Comparison of ENCODE assay signal across 1 cellular context in the genomic region with DNA sequence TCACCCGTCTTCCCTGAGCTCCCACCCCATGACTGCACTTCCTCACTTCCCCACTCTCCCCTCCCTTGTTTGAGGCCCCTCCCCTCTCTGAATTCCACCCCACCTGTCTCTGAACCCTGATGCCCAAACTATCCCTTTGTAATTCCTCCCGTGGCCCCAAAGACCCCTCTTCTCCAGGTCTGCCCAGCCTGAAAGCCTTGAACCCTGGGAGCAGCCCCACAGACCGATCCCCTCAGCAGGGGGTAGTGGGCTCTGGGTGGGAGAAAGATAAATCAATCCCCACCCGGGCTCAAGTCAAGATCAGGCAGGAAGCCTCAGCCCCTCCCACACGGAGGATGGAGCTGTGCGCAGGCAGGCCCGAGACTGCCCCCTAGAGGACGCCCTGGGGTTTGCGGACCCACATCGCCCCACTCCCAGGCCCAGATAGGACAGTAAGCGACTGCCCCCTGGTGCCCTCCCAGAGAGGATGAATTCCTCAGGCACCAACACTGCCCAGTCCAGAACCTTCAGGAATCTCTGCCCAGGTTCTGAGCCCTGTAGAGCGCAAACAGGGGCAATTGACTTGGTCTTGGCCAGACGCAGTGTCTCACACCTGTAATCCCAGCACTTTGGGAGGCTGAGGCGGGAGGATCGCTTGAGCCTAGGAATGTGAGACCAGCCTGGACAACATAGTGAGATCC.
TF ChIP-seq lines count a peak whose summit lies in the region.

No MANE protein-coding gene starts in this region.

TF ChIP-seq in K562, 482 proteins besides CTCF, POLR2A, EP300 and RAD21 (continued from another document and continues in another):
- no peak for TF ChIP-seq LEF1 (IDR thresholded peaks at IDR 0.05)
- peak; percentile 45; the same call in 1 of the 2 replicates for TF ChIP-seq KLF6 (CRISPR knock-in tag; IDR thresholded peaks at IDR 0.05; ENCODE audit: borderline replicate concordance)
- TF ChIP-seq COPS2 (conservative IDR thresholded peaks at IDR 0.05): no peak
- TF ChIP-seq PRMT5 (CRISPR knock-in tag; IDR thresholded peaks at IDR 0.05): no peak
- no peak for TF ChIP-seq HNRNPK (IDR thresholded peaks at IDR 0.05; ENCODE audit: low read depth, low read length, poor library complexity, severe bottlenecking)
- TF ChIP-seq CHD2 (IDR thresholded peaks at IDR 0.05; ENCODE audit: low read depth, low read length): 0 out of 2 replicates have a peak, but pooled peaks have one; percentile 31
- TF ChIP-seq FOXA1 (IDR thresholded peaks at IDR 0.05; ENCODE audit: borderline replicate concordance): no peak
- TF ChIP-seq SLC30A9 (CRISPR knock-in tag; IDR thresholded peaks at IDR 0.05): no peak
- peak; percentile 66; the same call in 1 of the 2 replicates for TF ChIP-seq PHF21A (IDR thresholded peaks at IDR 0.05; ENCODE audit: borderline replicate concordance, low read depth)
- peak; percentile 58; the same call in 1 of the 2 replicates for TF ChIP-seq CREB1 (IDR thresholded peaks at IDR 0.05)
- peak; percentile 66 for TF ChIP-seq CREB1 (CRISPR knock-in tag; IDR thresholded peaks at IDR 0.05)
- TF ChIP-seq ESRRA (IDR thresholded peaks at IDR 0.05; ENCODE audit: borderline replicate concordance, low read depth): peak; percentile 76; the same call in 1 of the 2 replicates
- TF ChIP-seq ZNF57 (CRISPR knock-in tag; IDR thresholded peaks at IDR 0.05): no peak
- TF ChIP-seq SREBF2 (CRISPR knock-in tag; IDR thresholded peaks at IDR 0.05): peak; percentile 50; the same call in 1 of the 2 replicates
- no peak for TF ChIP-seq ZNF785 (CRISPR knock-in tag; IDR thresholded peaks at IDR 0.05)
- TF ChIP-seq RBM15 (IDR thresholded peaks at IDR 0.05; ENCODE audit: insufficient read depth, low read length): no peak
- no peak for TF ChIP-seq EWSR1 (IDR thresholded peaks at IDR 0.05; ENCODE audit: borderline replicate concordance, low read depth, partially characterized antibody)
- no peak for TF ChIP-seq ZC3H8 (IDR thresholded peaks at IDR 0.05)
- TF ChIP-seq TCF7 (IDR thresholded peaks at IDR 0.05; ENCODE audit: borderline replicate concordance): peak; percentile 85; the same call in 1 of the 2 replicates
- TF ChIP-seq NCOA1 (IDR thresholded peaks at IDR 0.05; ENCODE audit: low read depth): no peak; the same call in 1 of the 2 replicates
- TF ChIP-seq, protein P1, sequence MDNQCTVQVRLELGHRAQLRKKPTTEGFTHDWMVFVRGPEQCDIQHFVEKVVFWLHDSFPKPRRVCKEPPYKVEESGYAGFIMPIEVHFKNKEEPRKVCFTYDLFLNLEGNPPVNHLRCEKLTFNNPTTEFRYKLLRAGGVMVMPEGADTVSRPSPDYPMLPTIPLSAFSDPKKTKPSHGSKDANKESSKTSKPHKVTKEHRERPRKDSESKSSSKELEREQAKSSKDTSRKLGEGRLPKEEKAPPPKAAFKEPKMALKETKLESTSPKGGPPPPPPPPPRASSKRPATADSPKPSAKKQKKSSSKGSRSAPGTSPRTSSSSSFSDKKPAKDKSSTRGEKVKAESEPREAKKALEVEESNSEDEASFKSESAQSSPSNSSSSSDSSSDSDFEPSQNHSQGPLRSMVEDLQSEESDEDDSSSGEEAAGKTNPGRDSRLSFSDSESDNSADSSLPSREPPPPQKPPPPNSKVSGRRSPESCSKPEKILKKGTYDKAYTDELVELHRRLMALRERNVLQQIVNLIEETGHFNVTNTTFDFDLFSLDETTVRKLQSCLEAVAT (IDR thresholded peaks at IDR 0.05): peak in 1 of 2 experiments; percentile 80; a peak in 2 of 4 replicates
- TF ChIP-seq PTBP1 (IDR thresholded peaks at IDR 0.05; ENCODE audit: low read depth, low read length): no peak
- TF ChIP-seq, protein P2, sequence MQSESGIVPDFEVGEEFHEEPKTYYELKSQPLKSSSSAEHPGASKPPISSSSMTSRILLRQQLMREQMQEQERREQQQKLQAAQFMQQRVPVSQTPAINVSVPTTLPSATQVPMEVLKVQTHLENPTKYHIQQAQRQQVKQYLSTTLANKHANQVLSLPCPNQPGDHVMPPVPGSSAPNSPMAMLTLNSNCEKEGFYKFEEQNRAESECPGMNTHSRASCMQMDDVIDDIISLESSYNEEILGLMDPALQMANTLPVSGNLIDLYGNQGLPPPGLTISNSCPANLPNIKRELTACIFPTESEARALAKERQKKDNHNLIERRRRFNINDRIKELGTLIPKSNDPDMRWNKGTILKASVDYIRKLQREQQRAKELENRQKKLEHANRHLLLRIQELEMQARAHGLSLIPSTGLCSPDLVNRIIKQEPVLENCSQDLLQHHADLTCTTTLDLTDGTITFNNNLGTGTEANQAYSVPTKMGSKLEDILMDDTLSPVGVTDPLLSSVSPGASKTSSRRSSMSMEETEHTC (IDR thresholded peaks at IDR 0.05): no peak
- no peak for TF ChIP-seq SETDB1 (IDR thresholded peaks at IDR 0.05; ENCODE audit: low read length)
- TF ChIP-seq, protein P3, sequence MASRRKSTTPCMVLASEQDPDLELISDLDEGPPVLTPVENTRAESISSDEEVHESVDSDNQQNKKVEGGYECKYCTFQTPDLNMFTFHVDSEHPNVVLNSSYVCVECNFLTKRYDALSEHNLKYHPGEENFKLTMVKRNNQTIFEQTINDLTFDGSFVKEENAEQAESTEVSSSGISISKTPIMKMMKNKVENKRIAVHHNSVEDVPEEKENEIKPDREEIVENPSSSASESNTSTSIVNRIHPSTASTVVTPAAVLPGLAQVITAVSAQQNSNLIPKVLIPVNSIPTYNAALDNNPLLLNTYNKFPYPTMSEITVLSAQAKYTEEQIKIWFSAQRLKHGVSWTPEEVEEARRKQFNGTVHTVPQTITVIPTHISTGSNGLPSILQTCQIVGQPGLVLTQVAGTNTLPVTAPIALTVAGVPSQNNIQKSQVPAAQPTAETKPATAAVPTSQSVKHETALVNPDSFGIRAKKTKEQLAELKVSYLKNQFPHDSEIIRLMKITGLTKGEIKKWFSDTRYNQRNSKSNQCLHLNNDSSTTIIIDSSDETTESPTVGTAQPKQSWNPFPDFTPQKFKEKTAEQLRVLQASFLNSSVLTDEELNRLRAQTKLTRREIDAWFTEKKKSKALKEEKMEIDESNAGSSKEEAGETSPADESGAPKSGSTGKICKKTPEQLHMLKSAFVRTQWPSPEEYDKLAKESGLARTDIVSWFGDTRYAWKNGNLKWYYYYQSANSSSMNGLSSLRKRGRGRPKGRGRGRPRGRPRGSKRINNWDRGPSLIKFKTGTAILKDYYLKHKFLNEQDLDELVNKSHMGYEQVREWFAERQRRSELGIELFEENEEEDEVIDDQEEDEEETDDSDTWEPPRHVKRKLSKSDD (conservative IDR thresholded peaks at IDR 0.05; ENCODE audit: low read length): peak; percentile 75; the same call in 1 of the 2 replicates
- TF ChIP-seq TAF15 (IDR thresholded peaks at IDR 0.05; ENCODE audit: low read depth, low read length): no peak
- TF ChIP-seq ZNF41 (CRISPR knock-in tag; conservative IDR thresholded peaks at IDR 0.05): no peak
- peak; percentile 41; the same call in 1 of the 2 replicates for TF ChIP-seq NFIC (IDR thresholded peaks at IDR 0.05)
- TF ChIP-seq ZNF507 (tag; conservative IDR thresholded peaks at IDR 0.05): no peak
- TF ChIP-seq, protein P4, sequence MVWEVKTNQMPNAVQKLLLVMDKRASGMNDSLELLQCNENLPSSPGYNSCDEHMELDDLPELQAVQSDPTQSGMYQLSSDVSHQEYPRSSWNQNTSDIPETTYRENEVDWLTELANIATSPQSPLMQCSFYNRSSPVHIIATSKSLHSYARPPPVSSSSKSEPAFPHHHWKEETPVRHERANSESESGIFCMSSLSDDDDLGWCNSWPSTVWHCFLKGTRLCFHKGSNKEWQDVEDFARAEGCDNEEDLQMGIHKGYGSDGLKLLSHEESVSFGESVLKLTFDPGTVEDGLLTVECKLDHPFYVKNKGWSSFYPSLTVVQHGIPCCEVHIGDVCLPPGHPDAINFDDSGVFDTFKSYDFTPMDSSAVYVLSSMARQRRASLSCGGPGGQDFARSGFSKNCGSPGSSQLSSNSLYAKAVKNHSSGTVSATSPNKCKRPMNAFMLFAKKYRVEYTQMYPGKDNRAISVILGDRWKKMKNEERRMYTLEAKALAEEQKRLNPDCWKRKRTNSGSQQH (CRISPR knock-in tag; IDR thresholded peaks at IDR 0.05): no peak
- TF ChIP-seq ZNF316 (IDR thresholded peaks at IDR 0.05): no peak
- TF ChIP-seq, protein P5, sequence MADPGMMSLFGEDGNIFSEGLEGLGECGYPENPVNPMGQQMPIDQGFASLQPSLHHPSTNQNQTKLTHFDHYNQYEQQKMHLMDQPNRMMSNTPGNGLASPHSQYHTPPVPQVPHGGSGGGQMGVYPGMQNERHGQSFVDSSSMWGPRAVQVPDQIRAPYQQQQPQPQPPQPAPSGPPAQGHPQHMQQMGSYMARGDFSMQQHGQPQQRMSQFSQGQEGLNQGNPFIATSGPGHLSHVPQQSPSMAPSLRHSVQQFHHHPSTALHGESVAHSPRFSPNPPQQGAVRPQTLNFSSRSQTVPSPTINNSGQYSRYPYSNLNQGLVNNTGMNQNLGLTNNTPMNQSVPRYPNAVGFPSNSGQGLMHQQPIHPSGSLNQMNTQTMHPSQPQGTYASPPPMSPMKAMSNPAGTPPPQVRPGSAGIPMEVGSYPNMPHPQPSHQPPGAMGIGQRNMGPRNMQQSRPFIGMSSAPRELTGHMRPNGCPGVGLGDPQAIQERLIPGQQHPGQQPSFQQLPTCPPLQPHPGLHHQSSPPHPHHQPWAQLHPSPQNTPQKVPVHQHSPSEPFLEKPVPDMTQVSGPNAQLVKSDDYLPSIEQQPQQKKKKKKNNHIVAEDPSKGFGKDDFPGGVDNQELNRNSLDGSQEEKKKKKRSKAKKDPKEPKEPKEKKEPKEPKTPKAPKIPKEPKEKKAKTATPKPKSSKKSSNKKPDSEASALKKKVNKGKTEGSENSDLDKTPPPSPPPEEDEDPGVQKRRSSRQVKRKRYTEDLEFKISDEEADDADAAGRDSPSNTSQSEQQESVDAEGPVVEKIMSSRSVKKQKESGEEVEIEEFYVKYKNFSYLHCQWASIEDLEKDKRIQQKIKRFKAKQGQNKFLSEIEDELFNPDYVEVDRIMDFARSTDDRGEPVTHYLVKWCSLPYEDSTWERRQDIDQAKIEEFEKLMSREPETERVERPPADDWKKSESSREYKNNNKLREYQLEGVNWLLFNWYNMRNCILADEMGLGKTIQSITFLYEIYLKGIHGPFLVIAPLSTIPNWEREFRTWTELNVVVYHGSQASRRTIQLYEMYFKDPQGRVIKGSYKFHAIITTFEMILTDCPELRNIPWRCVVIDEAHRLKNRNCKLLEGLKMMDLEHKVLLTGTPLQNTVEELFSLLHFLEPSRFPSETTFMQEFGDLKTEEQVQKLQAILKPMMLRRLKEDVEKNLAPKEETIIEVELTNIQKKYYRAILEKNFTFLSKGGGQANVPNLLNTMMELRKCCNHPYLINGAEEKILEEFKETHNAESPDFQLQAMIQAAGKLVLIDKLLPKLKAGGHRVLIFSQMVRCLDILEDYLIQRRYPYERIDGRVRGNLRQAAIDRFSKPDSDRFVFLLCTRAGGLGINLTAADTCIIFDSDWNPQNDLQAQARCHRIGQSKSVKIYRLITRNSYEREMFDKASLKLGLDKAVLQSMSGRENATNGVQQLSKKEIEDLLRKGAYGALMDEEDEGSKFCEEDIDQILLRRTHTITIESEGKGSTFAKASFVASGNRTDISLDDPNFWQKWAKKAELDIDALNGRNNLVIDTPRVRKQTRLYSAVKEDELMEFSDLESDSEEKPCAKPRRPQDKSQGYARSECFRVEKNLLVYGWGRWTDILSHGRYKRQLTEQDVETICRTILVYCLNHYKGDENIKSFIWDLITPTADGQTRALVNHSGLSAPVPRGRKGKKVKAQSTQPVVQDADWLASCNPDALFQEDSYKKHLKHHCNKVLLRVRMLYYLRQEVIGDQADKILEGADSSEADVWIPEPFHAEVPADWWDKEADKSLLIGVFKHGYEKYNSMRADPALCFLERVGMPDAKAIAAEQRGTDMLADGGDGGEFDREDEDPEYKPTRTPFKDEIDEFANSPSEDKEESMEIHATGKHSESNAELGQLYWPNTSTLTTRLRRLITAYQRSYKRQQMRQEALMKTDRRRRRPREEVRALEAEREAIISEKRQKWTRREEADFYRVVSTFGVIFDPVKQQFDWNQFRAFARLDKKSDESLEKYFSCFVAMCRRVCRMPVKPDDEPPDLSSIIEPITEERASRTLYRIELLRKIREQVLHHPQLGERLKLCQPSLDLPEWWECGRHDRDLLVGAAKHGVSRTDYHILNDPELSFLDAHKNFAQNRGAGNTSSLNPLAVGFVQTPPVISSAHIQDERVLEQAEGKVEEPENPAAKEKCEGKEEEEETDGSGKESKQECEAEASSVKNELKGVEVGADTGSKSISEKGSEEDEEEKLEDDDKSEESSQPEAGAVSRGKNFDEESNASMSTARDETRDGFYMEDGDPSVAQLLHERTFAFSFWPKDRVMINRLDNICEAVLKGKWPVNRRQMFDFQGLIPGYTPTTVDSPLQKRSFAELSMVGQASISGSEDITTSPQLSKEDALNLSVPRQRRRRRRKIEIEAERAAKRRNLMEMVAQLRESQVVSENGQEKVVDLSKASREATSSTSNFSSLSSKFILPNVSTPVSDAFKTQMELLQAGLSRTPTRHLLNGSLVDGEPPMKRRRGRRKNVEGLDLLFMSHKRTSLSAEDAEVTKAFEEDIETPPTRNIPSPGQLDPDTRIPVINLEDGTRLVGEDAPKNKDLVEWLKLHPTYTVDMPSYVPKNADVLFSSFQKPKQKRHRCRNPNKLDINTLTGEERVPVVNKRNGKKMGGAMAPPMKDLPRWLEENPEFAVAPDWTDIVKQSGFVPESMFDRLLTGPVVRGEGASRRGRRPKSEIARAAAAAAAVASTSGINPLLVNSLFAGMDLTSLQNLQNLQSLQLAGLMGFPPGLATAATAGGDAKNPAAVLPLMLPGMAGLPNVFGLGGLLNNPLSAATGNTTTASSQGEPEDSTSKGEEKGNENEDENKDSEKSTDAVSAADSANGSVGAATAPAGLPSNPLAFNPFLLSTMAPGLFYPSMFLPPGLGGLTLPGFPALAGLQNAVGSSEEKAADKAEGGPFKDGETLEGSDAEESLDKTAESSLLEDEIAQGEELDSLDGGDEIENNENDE (IDR thresholded peaks at IDR 0.05; ENCODE audit: low read depth, low read length): no peak
- TF ChIP-seq ZNF224 (CRISPR knock-in tag; IDR thresholded peaks at IDR 0.05): no peak
- peak; percentile 65; the same call in 1 of the 2 replicates for TF ChIP-seq KAT7 (CRISPR knock-in tag; IDR thresholded peaks at IDR 0.05; ENCODE audit: borderline replicate concordance)
- TF ChIP-seq, protein P6, sequence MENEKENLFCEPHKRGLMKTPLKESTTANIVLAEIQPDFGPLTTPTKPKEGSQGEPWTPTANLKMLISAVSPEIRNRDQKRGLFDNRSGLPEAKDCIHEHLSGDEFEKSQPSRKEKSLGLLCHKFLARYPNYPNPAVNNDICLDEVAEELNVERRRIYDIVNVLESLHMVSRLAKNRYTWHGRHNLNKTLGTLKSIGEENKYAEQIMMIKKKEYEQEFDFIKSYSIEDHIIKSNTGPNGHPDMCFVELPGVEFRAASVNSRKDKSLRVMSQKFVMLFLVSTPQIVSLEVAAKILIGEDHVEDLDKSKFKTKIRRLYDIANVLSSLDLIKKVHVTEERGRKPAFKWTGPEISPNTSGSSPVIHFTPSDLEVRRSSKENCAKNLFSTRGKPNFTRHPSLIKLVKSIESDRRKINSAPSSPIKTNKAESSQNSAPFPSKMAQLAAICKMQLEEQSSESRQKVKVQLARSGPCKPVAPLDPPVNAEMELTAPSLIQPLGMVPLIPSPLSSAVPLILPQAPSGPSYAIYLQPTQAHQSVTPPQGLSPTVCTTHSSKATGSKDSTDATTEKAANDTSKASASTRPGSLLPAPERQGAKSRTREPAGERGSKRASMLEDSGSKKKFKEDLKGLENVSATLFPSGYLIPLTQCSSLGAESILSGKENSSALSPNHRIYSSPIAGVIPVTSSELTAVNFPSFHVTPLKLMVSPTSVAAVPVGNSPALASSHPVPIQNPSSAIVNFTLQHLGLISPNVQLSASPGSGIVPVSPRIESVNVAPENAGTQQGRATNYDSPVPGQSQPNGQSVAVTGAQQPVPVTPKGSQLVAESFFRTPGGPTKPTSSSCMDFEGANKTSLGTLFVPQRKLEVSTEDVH (IDR thresholded peaks at IDR 0.05; ENCODE audit: low read depth, partially characterized antibody): no peak
- peak; percentile 93 for TF ChIP-seq LCOR (CRISPR knock-in tag; IDR thresholded peaks at IDR 0.05)
